Comparison of ENCODE assay signal across 13 cellular contexts in genomic region chr2:229269986-229270385, GRCh38. TPM values are rescaled to one million over a fixed set of nuclear protein-coding genes. Genes with fewer than 3 reads are reported as not detected.
DNase-seq lines count a peak whose midpoint lies in the region; ATAC-seq and TF ChIP-seq lines count a peak whose summit lies in the region.
"Had no signal": no experiment of that assay in that cellular context is flagged by ENCODE, and none has a peak within 500 bp of the region (broad histone marks: within the 10 kb centered on the region; RNA-seq: fewer than 3 reads in every experiment).

No MANE protein-coding gene starts in this region.

- peak overlapping the region; percentile 46 to 54 for H3K27ac ChIP-seq in right atrium auricular region
- no peak overlapping the region for H3K27ac ChIP-seq in parathyroid adenoma
- H3K27ac ChIP-seq in uterus = peak overlapping the region; percentile 77 to 87
- H3K27ac ChIP-seq: WERI-Rb-1 had no signal

- no peak overlapping the region for H3K4me2 ChIP-seq in parathyroid adenoma (ENCODE audit: low read length)

- no peak overlapping the region for H3K9ac ChIP-seq in parathyroid adenoma

- H3K4me3 Mint-ChIP-seq in glutamatergic neuron (ENCODE audit: unreplicated experiment) = peak overlapping the region; percentile 59
- H3K4me3 Mint-ChIP-seq: central memory CD8-positive, alpha-beta T cell; natural killer cell treated with Interleukin-12 subunit alpha and Interleukin-12 subunit beta and Interleukin-15 and Interleukin-18, amount 100 ng/mL, for 72 hours had no signal

- H3K36me3 Mint-ChIP-seq in glutamatergic neuron (ENCODE audit: unreplicated experiment) = no peaks in the 10 kb centered on the region
- H3K36me3 Mint-ChIP-seq: natural killer cell treated with Interleukin-12 subunit alpha and Interleukin-12 subunit beta and Interleukin-15 and Interleukin-18, amount 100 ng/mL, for 72 hours had no signal

- H3K9me3 ChIP-seq in right atrium auricular region (no peaks in the 10 kb centered on the region), parathyroid adenoma (ENCODE audit: control insufficient read depth, low read length) (no peaks in the 10 kb centered on the region), uterus (no peaks in the 10 kb centered on the region)

- no peak for TF ChIP-seq POLR2A in uterus (IDR thresholded peaks at IDR 0.05)

- H3K27ac Mint-ChIP-seq in glutamatergic neuron (ENCODE audit: unreplicated experiment) = no peak overlapping the region
- H3K27ac Mint-ChIP-seq: natural killer cell treated with Interleukin-12 subunit alpha and Interleukin-12 subunit beta and Interleukin-15 and Interleukin-18, amount 100 ng/mL, for 72 hours had no signal

- intact Hi-C loops in left ventricle myocardium superior (cut with micrococcal nuclease) = loop anchor here (5.0 to 10.0 kb wide), 3 partner anchors 138 to 1375 kb away; no protein-coding TSS in a partner anchor
- intact Hi-C loops in uterus (cut with DNase I; ENCODE audit: low total_unique reads) = no loop called here
- intact Hi-C loops in posterior cingulate gyrus (cut with DNase I) = no loop called here

- H3K4me3 ChIP-seq in right atrium auricular region = peak overlapping the region; percentile 72 to 79
- no peak overlapping the region for H3K4me3 ChIP-seq in parathyroid adenoma (ENCODE audit: low read depth, low read length)
- peak overlapping the region; percentile 61 to 93 for H3K4me3 ChIP-seq in uterus

- H2AFZ ChIP-seq in parathyroid adenoma = peak overlapping the region; percentile 25

- ATAC-seq in left ventricle myocardium superior = no peak
- ATAC-seq: natural killer cell treated with Interleukin-12 subunit alpha and Interleukin-12 subunit beta and Interleukin-15 and Interleukin-18, amount 100 ng/mL, for 72 hours had no signal

- H3K36me3 ChIP-seq in right atrium auricular region = no peaks in the 10 kb centered on the region
- no peaks in the 10 kb centered on the region for H3K36me3 ChIP-seq in parathyroid adenoma (ENCODE audit: control insufficient read depth, insufficient read depth, low read length)
- H3K36me3 ChIP-seq in uterus = no peaks in the 10 kb centered on the region
- H3K36me3 ChIP-seq: WERI-Rb-1 had no signal

- H3K27me3 ChIP-seq in right atrium auricular region (no peaks in the 10 kb centered on the region), parathyroid adenoma (ENCODE audit: control insufficient read depth, insufficient read depth, low read length) (no peaks in the 10 kb centered on the region), uterus (no peaks in the 10 kb centered on the region)

- peaks cover 10% of the 10 kb centered on the region for H3K9me3 Mint-ChIP-seq in glutamatergic neuron (ENCODE audit: unreplicated experiment)
- H3K9me3 Mint-ChIP-seq: central memory CD8-positive, alpha-beta T cell; natural killer cell treated with Interleukin-12 subunit alpha and Interleukin-12 subunit beta and Interleukin-15 and Interleukin-18, amount 100 ng/mL, for 72 hours had no signal

- H3K79me2 ChIP-seq in parathyroid adenoma = no peaks in the 10 kb centered on the region

- no peak for TF ChIP-seq CTCF in right atrium auricular region (IDR thresholded peaks at IDR 0.05)
- no peak for TF ChIP-seq CTCF in glutamatergic neuron (IDR thresholded peaks at IDR 0.05; ENCODE audit: partially characterized antibody, unreplicated experiment)
- TF ChIP-seq CTCF in parathyroid adenoma (IDR thresholded peaks at IDR 0.05) = no peak
- TF ChIP-seq CTCF in uterus (IDR thresholded peaks at IDR 0.05) = no peak

- peaks cover 4% of the 10 kb centered on the region for H3K4me1 Mint-ChIP-seq in glutamatergic neuron (ENCODE audit: low read depth, unreplicated experiment)
- H3K4me1 Mint-ChIP-seq: central memory CD8-positive, alpha-beta T cell had no signal

- peaks cover 0 to 19% of the 10 kb centered on the region in 2 donors for H3K4me1 ChIP-seq in right atrium auricular region
- peaks cover 2% of the 10 kb centered on the region for H3K4me1 ChIP-seq in parathyroid adenoma
- peaks cover 0 to 3% of the 10 kb centered on the region in 2 donors for H3K4me1 ChIP-seq in uterus

- H3K27me3 Mint-ChIP-seq in glutamatergic neuron (ENCODE audit: unreplicated experiment) = peaks cover 2% of the 10 kb centered on the region

- DNase-seq in right atrium auricular region (ENCODE audit: low spot score) = no peak
- DNase-seq in left ventricle myocardium superior = no peak
- no peak for DNase-seq in glutamatergic neuron
- DNase-seq in uterus = no peak
- DNase-seq in DMS53 (lab: John Stamatoyannopoulos, UW) = no peak
- DNase-seq in NCI-H1417 (lab: John Stamatoyannopoulos, UW) = no peak
- DNase-seq in posterior cingulate gyrus = no peak
- DNase-seq: KBM-7, RPMI8226, WERI-Rb-1 had no signal

RNA-seq across cellular contexts. Expression of gene PID1, which starts 1.1 kb away (rescaled TPM):
- total RNA-seq in right atrium auricular region (10 to 100 TPM in 1 of 2 donors, 1 to 10 TPM in 1; 9.1 to 24.0 TPM), left ventricle myocardium superior (8.0 TPM), glutamatergic neuron (ENCODE audit: unreplicated experiment) (5.3 TPM), uterus (10 to 100 TPM; 26.4 to 48.5 (median 37.1) TPM)
- total RNA-seq: natural killer cell treated with Interleukin-12 subunit alpha and Interleukin-12 subunit beta and Interleukin-15 and Interleukin-18, amount 100 ng/mL, for 72 hours had no signal
